Comparison of ENCODE assay signal across 8 cellular contexts in the genomic region with DNA sequence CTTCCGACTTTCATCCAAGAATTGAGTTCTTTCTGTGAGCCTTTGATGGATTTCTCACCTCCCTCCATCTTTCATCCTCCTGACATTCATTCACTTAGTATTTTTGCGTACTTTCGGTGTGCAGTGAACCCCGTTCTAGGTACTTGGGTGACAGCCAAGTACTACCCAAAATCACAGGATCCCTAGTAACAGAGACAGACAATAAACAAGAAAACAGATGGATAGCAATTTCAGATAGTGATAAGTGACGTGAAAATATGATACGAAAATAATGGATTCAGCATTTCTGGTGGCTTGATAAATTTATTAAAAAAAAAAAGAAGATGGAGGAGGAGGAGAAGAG. TPM values are rescaled to one million over a fixed set of nuclear protein-coding genes. Genes with fewer than 3 reads are reported as not detected.
DNase-seq lines count a peak whose midpoint lies in the region; ATAC-seq and TF ChIP-seq lines count a peak whose summit lies in the region.

No MANE protein-coding gene starts in this region.

- no TSS peak for BruUV-seq in A673 (replicated peaks; lab: Mats Ljungman, UMichigan)

- WGBS in liver = under 1% methylated on average over 6 of the region's 6 CpGs
- under 1% methylated on average over 6 of the region's 6 CpGs for WGBS in urinary bladder

- peak overlapping the region; percentile 100 for H3K4me3 Mint-ChIP-seq in activated T-helper 17 cell treated with anti-CD3 and anti-CD28 coated beads, Interleukin-2, amount 50 U/mL, for 72 hours

- H3K36me3 Mint-ChIP-seq in activated T-helper 17 cell treated with anti-CD3 and anti-CD28 coated beads, Interleukin-2, amount 50 U/mL, for 72 hours (ENCODE audit: low read depth) = peaks cover 40% of the 10 kb centered on the region

- ATAC-seq in GM21723 (IDR thresholded peaks at IDR 0.05; ENCODE audit: unreplicated experiment) = peak; percentile 17
- ATAC-seq in activated T-helper 17 cell treated with anti-CD3 and anti-CD28 coated beads, Interleukin-2, amount 50 U/mL, for 72 hours (replicated peaks) = peak; percentile 4
- no peak for ATAC-seq in HG02970 (IDR thresholded peaks at IDR 0.05; ENCODE audit: low FRiP score, unreplicated experiment)
- ATAC-seq in esophagus mucosa = no peak

- POLR2A ChIA-PET in A673 (lab: Charles Lee; ENCODE audit: low non-redundant PET) = no interaction called here

- H3K9me3 ChIP-seq in A673 (ENCODE audit: low read depth, low read length, poor library complexity, severe bottlenecking) (no peaks in the 10 kb centered on the region), liver (ENCODE audit: control insufficient read depth in 4 of 4, low read length in 3 of 4) (no peaks in the 10 kb centered on the region)

- no peaks in the 10 kb centered on the region for H3K27me3 ChIP-seq in A673 (replicated peaks; ENCODE audit: insufficient read depth, low read depth, low read length, poor library complexity)
- no peaks in the 10 kb centered on the region for H3K27me3 ChIP-seq in liver (ENCODE audit: control insufficient read depth in 4 of 4, insufficient read depth in 4 of 4, low read length in 3 of 4)

- no peaks in the 10 kb centered on the region for H3K27me3 Mint-ChIP-seq in activated T-helper 17 cell treated with anti-CD3 and anti-CD28 coated beads, Interleukin-2, amount 50 U/mL, for 72 hours

- H3K4me1 ChIP-seq in A673 (ENCODE audit: insufficient read depth, low read length, poor library complexity, severe bottlenecking) (peaks cover 10% of the 10 kb centered on the region), liver (ENCODE audit: control insufficient read depth in 4 of 4, insufficient read depth in 4 of 4, low read length in 3 of 4) (peaks cover 4 to 20% (median 7%) of the 10 kb centered on the region in 4 donors), urinary bladder (ENCODE audit: insufficient read depth) (peaks cover 2% of the 10 kb centered on the region)

- peak overlapping the region; percentile 76 for H3K4me3 ChIP-seq in A673 (ENCODE audit: low read depth, low read length, poor library complexity, severe bottlenecking)
- peak overlapping the region; percentile 68 to 93 (median 70) for H3K4me3 ChIP-seq in liver (ENCODE audit: low read depth in 1 of 3, low read length in 3 of 3)
- H3K4me3 ChIP-seq in urinary bladder (ENCODE audit: low read depth, low read length) = peak overlapping the region; percentile 87

- H3K27ac ChIP-seq in A673 (ENCODE audit: low read depth, low read length, poor library complexity, severe bottlenecking) (no peak overlapping the region), liver (ENCODE audit: low read depth in 1 of 2, low read length in 2 of 2) (peak overlapping the region; percentile 43 to 97), urinary bladder (ENCODE audit: low read depth) (peak overlapping the region; percentile 78)

- intact Hi-C loops in A673 (cut with micrococcal nuclease; ENCODE audit: unreplicated experiment) = loop anchor here (5.0 kb wide), 1 partner anchor 164 kb away; no protein-coding TSS in a partner anchor

- H3K4me1 Mint-ChIP-seq in activated T-helper 17 cell treated with anti-CD3 and anti-CD28 coated beads, Interleukin-2, amount 50 U/mL, for 72 hours = peaks cover 24% of the 10 kb centered on the region

- peak overlapping the region in 1 of 2 donors; percentile 86 for H3K9ac ChIP-seq in liver (ENCODE audit: low read depth in 1 of 2, low read length in 2 of 2)

- H3K36me3 ChIP-seq in A673 (ENCODE audit: insufficient read depth, low read length, poor library complexity, severe bottlenecking) (no peaks in the 10 kb centered on the region), liver (ENCODE audit: control insufficient read depth in 4 of 4, insufficient read depth in 3 of 4, low read depth in 1 of 4, low read length in 3 of 4) (no peaks in the 10 kb centered on the region), urinary bladder (ENCODE audit: insufficient read depth) (no peaks in the 10 kb centered on the region)

- H3K27ac Mint-ChIP-seq in activated T-helper 17 cell treated with anti-CD3 and anti-CD28 coated beads, Interleukin-2, amount 50 U/mL, for 72 hours = peak overlapping the region; percentile 86

- DNase-seq in A673 (ENCODE audit: low spot score) = no peak
- no peak for DNase-seq in GOT3 (lab: John Stamatoyannopoulos, UW)

- TF ChIP-seq RAD21 in liver (IDR thresholded peaks at IDR 0.05) = no peak

- H3K9me3 Mint-ChIP-seq in activated T-helper 17 cell treated with anti-CD3 and anti-CD28 coated beads, Interleukin-2, amount 50 U/mL, for 72 hours = no peaks in the 10 kb centered on the region

- TF ChIP-seq CTCF in A673 (conservative IDR thresholded peaks at IDR 0.05; ENCODE audit: low read depth, low read length) (no peak), liver (IDR thresholded peaks at IDR 0.05; ENCODE audit: low read depth, low read length, missing input control) (no peak)

- CTCF ChIA-PET in A673 (lab: Charles Lee) = no interaction called here

TF ChIP-seq in liver, 16 proteins besides CTCF, POLR2A, EP300 and RAD21:
- no peak for TF ChIP-seq RXRA (IDR thresholded peaks at IDR 0.05)
- TF ChIP-seq JUND (IDR thresholded peaks at IDR 0.05) = no peak
- TF ChIP-seq EGR1 (IDR thresholded peaks at IDR 0.05; ENCODE audit: low read depth in 2 of 2) = no peak
- TF ChIP-seq, protein P1, sequence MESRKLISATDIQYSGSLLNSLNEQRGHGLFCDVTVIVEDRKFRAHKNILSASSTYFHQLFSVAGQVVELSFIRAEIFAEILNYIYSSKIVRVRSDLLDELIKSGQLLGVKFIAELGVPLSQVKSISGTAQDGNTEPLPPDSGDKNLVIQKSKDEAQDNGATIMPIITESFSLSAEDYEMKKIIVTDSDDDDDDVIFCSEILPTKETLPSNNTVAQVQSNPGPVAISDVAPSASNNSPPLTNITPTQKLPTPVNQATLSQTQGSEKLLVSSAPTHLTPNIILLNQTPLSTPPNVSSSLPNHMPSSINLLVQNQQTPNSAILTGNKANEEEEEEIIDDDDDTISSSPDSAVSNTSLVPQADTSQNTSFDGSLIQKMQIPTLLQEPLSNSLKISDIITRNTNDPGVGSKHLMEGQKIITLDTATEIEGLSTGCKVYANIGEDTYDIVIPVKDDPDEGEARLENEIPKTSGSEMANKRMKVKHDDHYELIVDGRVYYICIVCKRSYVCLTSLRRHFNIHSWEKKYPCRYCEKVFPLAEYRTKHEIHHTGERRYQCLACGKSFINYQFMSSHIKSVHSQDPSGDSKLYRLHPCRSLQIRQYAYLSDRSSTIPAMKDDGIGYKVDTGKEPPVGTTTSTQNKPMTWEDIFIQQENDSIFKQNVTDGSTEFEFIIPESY (IDR thresholded peaks at IDR 0.05) = no peak
- no peak for TF ChIP-seq NR2F2 (IDR thresholded peaks at IDR 0.05)
- TF ChIP-seq HNF4G (IDR thresholded peaks at IDR 0.05) = no peak
- TF ChIP-seq HNF4A (conservative IDR thresholded peaks at IDR 0.05) = no peak
- TF ChIP-seq, protein P2, sequence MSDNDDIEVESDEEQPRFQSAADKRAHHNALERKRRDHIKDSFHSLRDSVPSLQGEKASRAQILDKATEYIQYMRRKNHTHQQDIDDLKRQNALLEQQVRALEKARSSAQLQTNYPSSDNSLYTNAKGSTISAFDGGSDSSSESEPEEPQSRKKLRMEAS (IDR thresholded peaks at IDR 0.05) = no peak
- no peak for TF ChIP-seq GABPA (IDR thresholded peaks at IDR 0.05 in 1 of 2, conservative IDR thresholded peaks at IDR 0.05 in 1 of 2)
- TF ChIP-seq FOXA2 (IDR thresholded peaks at IDR 0.05) = no peak
- TF ChIP-seq YY1 (IDR thresholded peaks at IDR 0.05) = no peak
- no peak for TF ChIP-seq SP1 (IDR thresholded peaks at IDR 0.05)
- TF ChIP-seq, protein P3, sequence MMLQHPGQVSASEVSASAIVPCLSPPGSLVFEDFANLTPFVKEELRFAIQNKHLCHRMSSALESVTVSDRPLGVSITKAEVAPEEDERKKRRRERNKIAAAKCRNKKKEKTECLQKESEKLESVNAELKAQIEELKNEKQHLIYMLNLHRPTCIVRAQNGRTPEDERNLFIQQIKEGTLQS (IDR thresholded peaks at IDR 0.05) = no peak
- no peak for TF ChIP-seq TAF1 (conservative IDR thresholded peaks at IDR 0.05)
- TF ChIP-seq, protein P4, sequence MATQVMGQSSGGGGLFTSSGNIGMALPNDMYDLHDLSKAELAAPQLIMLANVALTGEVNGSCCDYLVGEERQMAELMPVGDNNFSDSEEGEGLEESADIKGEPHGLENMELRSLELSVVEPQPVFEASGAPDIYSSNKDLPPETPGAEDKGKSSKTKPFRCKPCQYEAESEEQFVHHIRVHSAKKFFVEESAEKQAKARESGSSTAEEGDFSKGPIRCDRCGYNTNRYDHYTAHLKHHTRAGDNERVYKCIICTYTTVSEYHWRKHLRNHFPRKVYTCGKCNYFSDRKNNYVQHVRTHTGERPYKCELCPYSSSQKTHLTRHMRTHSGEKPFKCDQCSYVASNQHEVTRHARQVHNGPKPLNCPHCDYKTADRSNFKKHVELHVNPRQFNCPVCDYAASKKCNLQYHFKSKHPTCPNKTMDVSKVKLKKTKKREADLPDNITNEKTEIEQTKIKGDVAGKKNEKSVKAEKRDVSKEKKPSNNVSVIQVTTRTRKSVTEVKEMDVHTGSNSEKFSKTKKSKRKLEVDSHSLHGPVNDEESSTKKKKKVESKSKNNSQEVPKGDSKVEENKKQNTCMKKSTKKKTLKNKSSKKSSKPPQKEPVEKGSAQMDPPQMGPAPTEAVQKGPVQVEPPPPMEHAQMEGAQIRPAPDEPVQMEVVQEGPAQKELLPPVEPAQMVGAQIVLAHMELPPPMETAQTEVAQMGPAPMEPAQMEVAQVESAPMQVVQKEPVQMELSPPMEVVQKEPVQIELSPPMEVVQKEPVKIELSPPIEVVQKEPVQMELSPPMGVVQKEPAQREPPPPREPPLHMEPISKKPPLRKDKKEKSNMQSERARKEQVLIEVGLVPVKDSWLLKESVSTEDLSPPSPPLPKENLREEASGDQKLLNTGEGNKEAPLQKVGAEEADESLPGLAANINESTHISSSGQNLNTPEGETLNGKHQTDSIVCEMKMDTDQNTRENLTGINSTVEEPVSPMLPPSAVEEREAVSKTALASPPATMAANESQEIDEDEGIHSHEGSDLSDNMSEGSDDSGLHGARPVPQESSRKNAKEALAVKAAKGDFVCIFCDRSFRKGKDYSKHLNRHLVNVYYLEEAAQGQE (IDR thresholded peaks at IDR 0.05) = no peak
- TF ChIP-seq FOXA1 (IDR thresholded peaks at IDR 0.05) = no peak

RNA-seq across cellular contexts. Expression of a gene that starts 0.3 kb away (rescaled TPM):
- total RNA-seq in A673 (2021) (30.5 and 32.3 TPM in 2 replicates), liver (10 to 100 TPM; 50.5 to 77.9 TPM), urinary bladder (123 TPM), esophagus mucosa (28.0 TPM)
- total RNA-seq in activated T-helper 17 cell treated with anti-CD3 and anti-CD28 coated beads, Interleukin-2, amount 50 U/mL, for 72 hours = 100 to 1,000 TPM; 101 to 124 TPM
- polyA plus RNA-seq in liver (10 to 100 TPM; 45.7 to 53.2 TPM), urinary bladder (42.2 TPM)

Comparison
In these comparisons a context has a peak if more than half of its experiments do, and no peak if none do; other contexts are left out.
1. ATAC-seq: peak in GM21723 (single experiment) and activated T-helper 17 cell treated with anti-CD3 and anti-CD28 coated beads, Interleukin-2, amount 50 U/mL, for 72 hours (single experiment); none in HG02970 (single experiment) and esophagus mucosa (single experiment).
2. Peak in every context shown above with its lines, with median percentiles within 50 percentile points of each other: H3K4me3 ChIP-seq.